8 cellular contexts compared by ENCODE assay signal in the genomic region with DNA sequence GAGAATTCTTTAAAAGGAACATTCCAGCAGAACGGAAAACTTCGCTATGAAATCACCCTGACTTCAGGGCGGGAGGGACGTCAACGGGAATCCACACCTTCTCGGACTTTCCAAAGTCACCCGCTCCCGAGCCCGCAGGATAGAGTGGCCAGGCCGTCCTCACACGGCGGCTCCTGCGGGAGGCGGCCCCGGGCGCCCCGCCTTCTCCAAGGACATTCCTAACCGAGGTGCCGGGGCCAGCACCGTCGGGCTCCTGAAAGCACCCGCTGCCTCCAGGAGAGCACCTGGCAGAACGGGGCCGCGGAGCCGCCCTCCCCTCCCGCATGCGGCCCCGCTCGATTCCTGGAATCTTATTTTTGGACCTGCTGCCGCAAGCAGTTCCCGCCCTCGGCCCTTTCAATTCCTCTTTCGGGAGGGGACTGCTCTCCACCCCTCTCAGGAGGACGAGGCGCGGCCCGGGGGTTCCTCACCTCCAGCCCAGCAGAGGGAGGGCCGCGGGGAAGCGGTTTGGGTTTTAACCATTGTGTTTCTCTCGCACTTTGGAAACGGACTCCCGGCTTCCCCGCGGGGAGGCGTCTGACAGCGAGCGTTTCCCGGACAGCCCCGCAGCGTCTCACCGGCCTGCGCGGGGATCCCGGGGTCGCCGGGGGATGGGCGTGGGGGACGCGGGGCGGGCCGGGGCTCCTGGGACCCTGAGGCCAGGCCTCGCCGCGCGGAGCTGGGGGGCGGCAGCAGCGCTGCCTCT. TPM values are rescaled to one million over a fixed set of nuclear protein-coding genes. Genes with fewer than 3 reads are reported as not detected.
DNase-seq lines count a peak whose midpoint lies in the region; ATAC-seq, FAIRE-seq and TF ChIP-seq lines count a peak whose summit lies in the region.

No MANE protein-coding gene starts in this region.

- intact Hi-C loops in activated T-helper 1 cell treated with anti-CD3 and anti-CD28 coated beads, Interleukin-12 subunit alpha, Interleukin-12 subunit beta, Interleukin-2, Interleukin-4 antibody, amounts not matched to agents 30 ng/mL and 10 ng/mL and 1 ng/mL, durations not matched to agents 14 hours and 24 hours and 36 hours (cut with micrococcal nuclease): loop anchor here (5.0 kb wide), 1 partner anchor 364 kb away; no protein-coding TSS in a partner anchor

- peaks cover 35% of the 10 kb centered on the region for H3K27me3 Mint-ChIP-seq in activated T-helper 1 cell treated with anti-CD3 and anti-CD28 coated beads, Interleukin-12 subunit alpha, Interleukin-12 subunit beta, Interleukin-2, Interleukin-4 antibody, amounts not matched to agents 30 ng/mL and 10 ng/mL and 1 ng/mL, durations not matched to agents 14 hours and 24 hours and 36 hours (ENCODE audit: insufficient read depth)
- H3K27me3 Mint-ChIP-seq in neural crest cell (ENCODE audit: low read depth): peaks cover 59% of the 10 kb centered on the region

- DNase-seq in DMS79 (lab: John Stamatoyannopoulos, UW): peak; percentile 42
- DNase-seq in activated T-helper 1 cell treated with anti-CD3 and anti-CD28 coated beads, Interleukin-12 subunit alpha, Interleukin-12 subunit beta, Interleukin-2, Interleukin-4 antibody, amounts not matched to agents 30 ng/mL and 10 ng/mL and 1 ng/mL, durations not matched to agents 14 hours and 24 hours and 36 hours (ENCODE audit: low spot score): no peak
- peak; percentile 68 to 73 for DNase-seq in frontal cortex (ENCODE audit: low spot score in 2 of 2)
- no peak for DNase-seq in neural crest cell (ENCODE audit: low read depth, low spot score)
- DNase-seq in superior temporal gyrus (ENCODE audit: extremely low spot score): no peak
- DNase-seq in DMS114 treated with DMSO at 0.1 percent for 48 hours (lab: John Stamatoyannopoulos, UW; ENCODE audit: unreplicated experiment): no peak
- DNase-seq in kidney glomerular epithelial cell (lab: John Stamatoyannopoulos, UW): no peak

- H3K4me1 Mint-ChIP-seq in activated T-helper 1 cell treated with anti-CD3 and anti-CD28 coated beads, Interleukin-12 subunit alpha, Interleukin-12 subunit beta, Interleukin-2, Interleukin-4 antibody, amounts not matched to agents 30 ng/mL and 10 ng/mL and 1 ng/mL, durations not matched to agents 14 hours and 24 hours and 36 hours (ENCODE audit: low read depth): peaks cover 5% of the 10 kb centered on the region
- H3K4me1 Mint-ChIP-seq in neural crest cell: peaks cover 54% of the 10 kb centered on the region

- H3K27ac Mint-ChIP-seq in activated T-helper 1 cell treated with anti-CD3 and anti-CD28 coated beads, Interleukin-12 subunit alpha, Interleukin-12 subunit beta, Interleukin-2, Interleukin-4 antibody, amounts not matched to agents 30 ng/mL and 10 ng/mL and 1 ng/mL, durations not matched to agents 14 hours and 24 hours and 36 hours: no peak overlapping the region
- no peak overlapping the region for H3K27ac Mint-ChIP-seq in neural crest cell (ENCODE audit: unreplicated experiment)

- H3K36me3 Mint-ChIP-seq in activated T-helper 1 cell treated with anti-CD3 and anti-CD28 coated beads, Interleukin-12 subunit alpha, Interleukin-12 subunit beta, Interleukin-2, Interleukin-4 antibody, amounts not matched to agents 30 ng/mL and 10 ng/mL and 1 ng/mL, durations not matched to agents 14 hours and 24 hours and 36 hours (ENCODE audit: low read depth): no peaks in the 10 kb centered on the region
- peaks cover 3% of the 10 kb centered on the region for H3K36me3 Mint-ChIP-seq in neural crest cell (ENCODE audit: low read depth)

- TF ChIP-seq CTCF in neural crest cell (conservative IDR thresholded peaks at IDR 0.05): no peak

- peak overlapping the region; percentile 67 for H3K4me3 Mint-ChIP-seq in activated T-helper 1 cell treated with anti-CD3 and anti-CD28 coated beads, Interleukin-12 subunit alpha, Interleukin-12 subunit beta, Interleukin-2, Interleukin-4 antibody, amounts not matched to agents 30 ng/mL and 10 ng/mL and 1 ng/mL, durations not matched to agents 14 hours and 24 hours and 36 hours
- peak overlapping the region; percentile 84 for H3K4me3 Mint-ChIP-seq in neural crest cell

- no peak for FAIRE-seq in frontal cortex (lab: Jason Lieb, UNC)

- peak; percentile 36 for ATAC-seq in HG02885 (IDR thresholded peaks at IDR 0.05; ENCODE audit: poor library complexity, unreplicated experiment)

- H3K9me3 Mint-ChIP-seq in activated T-helper 1 cell treated with anti-CD3 and anti-CD28 coated beads, Interleukin-12 subunit alpha, Interleukin-12 subunit beta, Interleukin-2, Interleukin-4 antibody, amounts not matched to agents 30 ng/mL and 10 ng/mL and 1 ng/mL, durations not matched to agents 14 hours and 24 hours and 36 hours: peaks cover 12% of the 10 kb centered on the region
- H3K9me3 Mint-ChIP-seq in neural crest cell: peaks cover 7% of the 10 kb centered on the region

RNA-seq across cellular contexts. Expression of a gene that starts 0.9 kb away (rescaled TPM):
- 0.62 and 0.98 TPM in 2 replicates for total RNA-seq in activated T-helper 1 cell treated with anti-CD3 and anti-CD28 coated beads, Interleukin-12 subunit alpha, Interleukin-12 subunit beta, Interleukin-2, Interleukin-4 antibody, amounts not matched to agents 30 ng/mL and 10 ng/mL and 1 ng/mL, durations not matched to agents 14 hours and 24 hours and 36 hours
- total RNA-seq in frontal cortex (20.4 TPM), neural crest cell (7.7 and 9.0 TPM in 2 replicates)

Comparison
In these comparisons a context has a peak if more than half of its experiments do, and no peak if none do; other contexts are left out.
1. DNase-seq: peak in DMS79 (single experiment) and frontal cortex (2 of 2); none in activated T-helper 1 cell treated with anti-CD3 and anti-CD28 coated beads, Interleukin-12 subunit alpha, Interleukin-12 subunit beta, Interleukin-2, Interleukin-4 antibody, amounts not matched to agents 30 ng/mL and 10 ng/mL and 1 ng/mL, durations not matched to agents 14 hours and 24 hours and 36 hours (single experiment), neural crest cell (single experiment), superior temporal gyrus (single experiment), DMS114 treated with DMSO at 0.1 percent for 48 hours (single experiment) and kidney glomerular epithelial cell (single experiment).